ENCODE assay signal across 26 cellular contexts in the genomic region with DNA sequence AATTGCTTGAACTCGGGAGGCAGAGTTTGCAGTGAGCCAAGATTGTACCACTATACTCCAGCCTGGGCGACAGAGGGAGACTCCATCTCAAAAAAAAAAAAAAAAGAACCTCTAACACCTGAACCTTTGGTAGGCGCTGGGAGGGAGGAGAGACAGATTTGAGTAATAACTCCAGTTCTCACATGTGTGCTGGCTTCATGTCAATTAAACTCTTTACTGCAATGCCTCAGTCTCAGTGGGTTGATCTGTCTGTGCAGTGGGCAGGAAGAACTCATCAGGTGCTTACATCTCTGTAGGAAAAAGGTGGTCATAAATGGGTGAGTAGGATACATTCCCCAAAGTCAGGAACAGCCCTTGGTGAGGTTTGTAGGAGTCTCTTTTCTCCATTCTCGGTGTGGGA.
"Had no signal": no experiment of that assay in that cellular context is flagged by ENCODE, and none has a peak within 500 bp of the region (broad histone marks: within the 10 kb centered on the region; RNA-seq: fewer than 3 reads in every experiment).

No MANE protein-coding gene starts in this region.

- H3K4me1 Mint-ChIP-seq: natural killer cell had no signal

- H3K4me3 ChIP-seq: coronary artery, esophagus squamous epithelium, heart right ventricle, left lung, ovary, psoas muscle, skin epidermis, spleen, suprapubic skin, transverse colon, upper lobe of right lung, uterus had no signal

- H3K27ac Mint-ChIP-seq: effector memory CD8-positive, alpha-beta T cell; natural killer cell; stimulated activated memory B cell treated with anti-CD40 and anti-IgM and Interleukin-4, amounts not matched to agents 10 μg/mL and 1 μg/mL and 100 μg/mL, for 72 hours; stimulated activated naive CD8-positive, alpha-beta T cell treated with anti-CD3 and anti-CD28 coated beads, Interleukin-15, Interleukin-2, amounts not matched to agents 100 ng/mL and 50 ng/mL, for 24 hours had no signal

- FAIRE-seq: endometrium, islet of Langerhans had no signal

- H3K4me1 ChIP-seq: left lung, psoas muscle, upper lobe of right lung, uterus had no signal

- H3K36me3 Mint-ChIP-seq: natural killer cell; stimulated activated memory B cell treated with anti-CD40 and anti-IgM and Interleukin-4, amounts not matched to agents 10 μg/mL and 1 μg/mL and 100 μg/mL, for 72 hours had no signal

- H3K27me3 ChIP-seq: esophagus squamous epithelium, left lung, ovary, suprapubic skin, transverse colon, upper lobe of right lung, uterus had no signal

- ATAC-seq: effector memory CD8-positive, alpha-beta T cell; heart right ventricle; left lung; natural killer cell; psoas muscle; right cardiac atrium; stimulated activated memory B cell treated with anti-CD40 and anti-IgM and Interleukin-4, amounts not matched to agents 10 μg/mL and 1 μg/mL and 100 μg/mL, for 72 hours; upper lobe of right lung had no signal

- H3K36me3 ChIP-seq: esophagus squamous epithelium, heart right ventricle, left lung, ovary, spleen, suprapubic skin, transverse colon, upper lobe of right lung, uterus had no signal

- H3K4me3 Mint-ChIP-seq: effector memory CD8-positive, alpha-beta T cell; natural killer cell; stimulated activated memory B cell treated with anti-CD40 and anti-IgM and Interleukin-4, amounts not matched to agents 10 μg/mL and 1 μg/mL and 100 μg/mL, for 72 hours; stimulated activated naive CD8-positive, alpha-beta T cell treated with anti-CD3 and anti-CD28 coated beads, Interleukin-15, Interleukin-2, amounts not matched to agents 100 ng/mL and 50 ng/mL, for 24 hours had no signal

- H3K27ac ChIP-seq: coronary artery, esophagus squamous epithelium, heart right ventricle, left lung, ovary, psoas muscle, skin epidermis, spleen, suprapubic skin, upper lobe of right lung had no signal

- H3K9me3 ChIP-seq: esophagus squamous epithelium, heart right ventricle, left lung, ovary, psoas muscle, spleen, suprapubic skin, transverse colon, upper lobe of right lung, uterus had no signal

- DNase-seq: effector memory CD8-positive, alpha-beta T cell; esophagus squamous epithelium; foreskin melanocyte; glutamatergic neuron; heart right ventricle; hippocampal formation; left cardiac atrium; left lung; natural killer cell; occipital lobe; ovary; posterior cingulate gyrus; psoas muscle; right cardiac atrium; spleen; stimulated activated CD4-positive, alpha-beta T cell treated with anti-CD3 and anti-CD28 coated beads, Interleukin-4, amount 100 ng/mL, for 4 hours; transverse colon; upper lobe of right lung; uterus had no signal

- H3K9me3 Mint-ChIP-seq: effector memory CD8-positive, alpha-beta T cell; natural killer cell; stimulated activated naive CD8-positive, alpha-beta T cell treated with anti-CD3 and anti-CD28 coated beads, Interleukin-15, Interleukin-2, amounts not matched to agents 100 ng/mL and 50 ng/mL, for 24 hours had no signal
